In the genomic region with DNA sequence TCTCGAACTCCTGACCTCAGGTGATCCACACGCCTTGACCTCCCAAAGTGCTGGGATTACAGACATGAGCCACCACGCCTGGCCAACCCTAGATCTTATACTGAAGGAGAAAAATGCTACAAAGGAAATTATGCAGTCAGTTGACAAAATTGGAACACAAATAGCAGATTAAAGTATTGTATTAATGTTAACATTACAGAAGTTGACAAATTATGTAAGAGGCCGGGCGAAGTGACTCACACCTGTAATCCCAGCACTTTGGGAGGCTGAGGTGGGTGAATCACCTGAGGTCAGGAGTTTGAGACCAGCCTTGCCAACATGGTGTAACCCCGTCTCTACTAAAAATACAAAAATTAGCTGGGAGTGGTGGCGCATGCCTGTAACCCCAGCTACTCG, we compare ENCODE assay signal across 8 cellular contexts. TPM values are rescaled to one million over a fixed set of nuclear protein-coding genes. Genes with fewer than 3 reads are reported as not detected.
DNase-seq lines count a peak whose midpoint lies in the region; ATAC-seq, FAIRE-seq and TF ChIP-seq lines count a peak whose summit lies in the region.
"Not testable (repeated sequence)": the region's sequence is repeated elsewhere in the genome, so short reads cannot be mapped to it uniquely, and the experiment has no call there.

No MANE protein-coding gene starts in this region.

- intact Hi-C loops in CD14-positive monocyte (cut with micrococcal nuclease); PC-3 (cut with micrococcal nuclease); HepG2 (cut with micrococcal nuclease; ENCODE audit: unreplicated experiment); testis (cut with DNase I; ENCODE audit: low total_unique reads): not testable (repeated sequence)
- intact Hi-C loops in mammary epithelial cell (cut with micrococcal nuclease): loop anchor here (5.0 kb wide), 1 partner anchor 72 kb away; no protein-coding TSS in a partner anchor

- TF ChIP-seq EP300 in HepG2 (IDR thresholded peaks at IDR 0.05; ENCODE audit: low read depth in 2 of 2, low read length in 2 of 2); HepG2 (CRISPR knock-in tag; IDR thresholded peaks at IDR 0.05; ENCODE audit: borderline replicate concordance): not testable (repeated sequence)

- H3K36me3 Mint-ChIP-seq in CD14-positive monocyte: not testable (repeated sequence)

- TF ChIP-seq POLR2A in HepG2 (IDR thresholded peaks at IDR 0.05; ENCODE audit: insufficient read depth in 1 of 2, low read depth in 2 of 2, low read length in 2 of 2); testis (IDR thresholded peaks at IDR 0.05): not testable (repeated sequence)

- not testable (repeated sequence) for FAIRE-seq in HepG2 (lab: Jason Lieb, UNC)

- not testable (repeated sequence) for H3K79me2 ChIP-seq in PC-3 (ENCODE audit: low read length); mammary epithelial cell (ENCODE audit: insufficient read depth, low read length); HepG2 (ENCODE audit: insufficient read depth, low read length)

- ATAC-seq in PC-3, HepG2: not testable (repeated sequence)
- ATAC-seq in esophagus mucosa: peak; percentile 45

- H3K27me3 Mint-ChIP-seq in CD14-positive monocyte (ENCODE audit: low read depth in 3 of 3): not testable (repeated sequence)

- H4K20me1 ChIP-seq in PC-3 (ENCODE audit: low read length); mammary epithelial cell (ENCODE audit: insufficient read depth, low read length); HepG2 (ENCODE audit: insufficient read depth, low read length): not testable (repeated sequence)

- not testable (repeated sequence) for H3F3A ChIP-seq in PC-3 (ENCODE audit: low read length, unreplicated experiment)

- POLR2A ChIA-PET in PC-3 (lab: Charles Lee; ENCODE audit: unreplicated experiment): not testable (repeated sequence)
- POLR2A ChIA-PET in HepG2 (lab: Yijun Ruan, JAX): interaction anchor here (0.9 to 2.0 kb wide), 3 partner anchors 10 to 187 kb away, joined by 3 to 9 read pairs (median 5); a partner anchor contains a TSS

- WGBS in mammary epithelial cell (ENCODE audit: low coverage, missing lambda C conversion rate): 59% methylated on average over 8 of the region's 8 CpGs
- WGBS in HepG2 (ENCODE audit: low lambda C conversion rate): 22% methylated on average over 7 of the region's 8 CpGs
- 64 to 65% methylated on average over 8 of the region's 8 CpGs for WGBS in testis, 2 donors

- H3K4me3 ChIP-seq in PC-3 (ENCODE audit: low read length); mammary epithelial cell (replicated peaks in 1 of 3; ENCODE audit: insufficient read depth in 1 of 3, low read depth in 2 of 3, low read length in 3 of 3); HepG2 (replicated peaks in 1 of 3; ENCODE audit: insufficient read depth in 1 of 3, low read depth in 2 of 3, low read length in 3 of 3); testis: not testable (repeated sequence)

- H3K4me3 Mint-ChIP-seq in CD14-positive monocyte: peak overlapping the region in 1 of 2 donors; percentile 80

- DNase-seq in CD14-positive monocyte (ENCODE audit: low spot score); HepG2 (ENCODE audit: low spot score); testis: not testable (repeated sequence)
- DNase-seq in M059J (ENCODE audit: low read depth) (peak; percentile 47), MV-4-11 (lab: John Stamatoyannopoulos, UW) (peak; percentile 57), PC-3 (peak; percentile 43), mammary epithelial cell (peak; percentile 40)

- peaks cover 30% of the 10 kb centered on the region for H3K4me1 Mint-ChIP-seq in CD14-positive monocyte

- H3K36me3 ChIP-seq in PC-3 (ENCODE audit: low read depth, low read length); mammary epithelial cell (ENCODE audit: insufficient read depth, low read length); HepG2 (replicated peaks in 1 of 2; ENCODE audit: control insufficient read depth in 1 of 2, insufficient read depth in 2 of 2, low read length in 2 of 2); testis (ENCODE audit: low read depth, missing control alignments): not testable (repeated sequence)

- BruUV-seq in PC-3 (replicated peaks; lab: Mats Ljungman, UMichigan); mammary epithelial cell (replicated peaks; lab: Mats Ljungman, UMichigan); HepG2 (replicated peaks; lab: Mats Ljungman, UMichigan): not testable (repeated sequence)

- H3K27ac Mint-ChIP-seq in CD14-positive monocyte: peak overlapping the region; percentile 87 to 98 (median 92)

- H3K9ac ChIP-seq in PC-3 (ENCODE audit: low read length); mammary epithelial cell (ENCODE audit: insufficient read depth, low read length); HepG2 (ENCODE audit: insufficient read depth, low read depth, low read length): not testable (repeated sequence)

- H3K27ac ChIP-seq in PC-3 (ENCODE audit: low read length); mammary epithelial cell (ENCODE audit: insufficient read depth, low read depth, low read length); HepG2 (ENCODE audit: extremely low read length, insufficient read depth, low read length): not testable (repeated sequence)
- H3K27ac ChIP-seq in testis: peak overlapping the region; percentile 50 to 74

- H3K9me2 ChIP-seq in PC-3 (replicated peaks; ENCODE audit: low read length): not testable (repeated sequence)

- CTCF ChIA-PET in PC-3 (lab: Charles Lee); mammary epithelial cell (lab: Charles Lee; ENCODE audit: low non-redundant PET); HepG2 (lab: Yijun Ruan, JAX; ENCODE audit: low intra/inter-chr PET ratio, low total read pairs): not testable (repeated sequence)

- H3K9me3 ChIP-seq in PC-3 (ENCODE audit: low read length); mammary epithelial cell (replicated peaks; ENCODE audit: insufficient read depth, low read length); HepG2 (ENCODE audit: low read length); testis: not testable (repeated sequence)

- H3K4me2 ChIP-seq in PC-3 (ENCODE audit: low read length); mammary epithelial cell (ENCODE audit: insufficient read depth, low read depth, low read length); HepG2 (ENCODE audit: low read depth, low read length): not testable (repeated sequence)

- dilution Hi-C loops in mammary epithelial cell (cut with HindIII; ENCODE audit: low sequenced_read_pairs): not testable (repeated sequence)

- TF ChIP-seq CTCF in CD14-positive monocyte (IDR thresholded peaks at IDR 0.05); PC-3 (conservative IDR thresholded peaks at IDR 0.05; ENCODE audit: low read depth, low read length); mammary epithelial cell (conservative IDR thresholded peaks at IDR 0.05 in 1 of 2, IDR thresholded peaks at IDR 0.05 in 1 of 2; ENCODE audit: extremely low read depth in 1 of 2, insufficient read depth in 1 of 2, low read depth in 1 of 2, low read length in 2 of 2); HepG2 (CRISPR knock-in tag; IDR thresholded peaks at IDR 0.05); testis (IDR thresholded peaks at IDR 0.05): not testable (repeated sequence)

- TF ChIP-seq RAD21 in HepG2 (CRISPR knock-in tag; IDR thresholded peaks at IDR 0.05): not testable (repeated sequence)

- in situ Hi-C loops in mammary epithelial cell (cut with MboI; ENCODE audit: low sequenced_read_pairs in 2 of 2); HepG2 (cut with HindIII; ENCODE audit: extremely low pct_ligation_motif_present, low pct_unique_long_range_greater_than_20kb): not testable (repeated sequence)

- H3K4me1 ChIP-seq in PC-3 (ENCODE audit: insufficient read depth, low read length); mammary epithelial cell (ENCODE audit: insufficient read depth, low read length); testis: not testable (repeated sequence)
- peaks cover 22% of the 10 kb centered on the region for H3K4me1 ChIP-seq in HepG2 (ENCODE audit: insufficient read depth, low read length)

- H3K9me3 Mint-ChIP-seq in CD14-positive monocyte: not testable (repeated sequence)

- not testable (repeated sequence) for H2AFZ ChIP-seq in PC-3 (ENCODE audit: low read length); mammary epithelial cell (ENCODE audit: low read depth, low read length); HepG2 (ENCODE audit: low read length)

- H3K27me3 ChIP-seq in PC-3 (ENCODE audit: low read length); mammary epithelial cell (ENCODE audit: insufficient read depth, low read length); HepG2 (ENCODE audit: control insufficient read depth in 1 of 2, insufficient read depth in 2 of 2, low read length in 2 of 2); testis: not testable (repeated sequence)

RNA-seq across cellular contexts. Expression of a gene that starts 21.0 kb away (rescaled TPM):
- polyA plus RNA-seq in CD14-positive monocyte: 10 to 100 TPM; 59.8 to 72.7 TPM
- total RNA-seq in M059J (2014; rRNA removed; shearing (Covaris generic)): 501 and 579 TPM in 2 replicates
- 335 and 338 TPM in 2 replicates for total RNA-seq in PC-3 (2014; rRNA removed)
- 100 to 1,000 TPM; 118 to 285 TPM for total RNA-seq in mammary epithelial cell
- polyA plus RNA-seq in mammary epithelial cell: 124 TPM
- polyA minus RNA-seq in mammary epithelial cell: 52.9 TPM
- 213 TPM for total RNA-seq in esophagus mucosa
- 286 and 355 TPM in 2 replicates for total RNA-seq in HepG2 (2016; rRNA removed; fragmentation: Illumina TruSeq; extraction: Trizol)
- 200 and 237 TPM in 2 replicates for total RNA-seq in HepG2 (2016; cell fraction: cytosol; rRNA removed; fragmentation: Illumina TruSeq; extraction: Trizol; ENCODE audit: low read depth)
- total RNA-seq in HepG2 (2016; cell fraction: insoluble cytoplasmic fraction; rRNA removed; fragmentation: Illumina TruSeq; extraction: Trizol): 276 and 350 TPM in 2 replicates
- 380 and 392 TPM in 2 replicates for total RNA-seq in HepG2 (2016; cell fraction: membrane; rRNA removed; fragmentation: Illumina TruSeq; extraction: Trizol)
- 162 and 177 TPM in 2 replicates for total RNA-seq in HepG2 (2016; cell fraction: nucleus; rRNA removed; fragmentation: Illumina TruSeq; extraction: Trizol)
- polyA plus RNA-seq in HepG2 (2011; rRNA removed): 69.2 and 104 TPM in 2 replicates
- polyA plus RNA-seq in HepG2 (2011; cell fraction: cytosol; rRNA removed): 42.7 and 59.4 TPM in 2 replicates
- 60.7 and 86.6 TPM in 2 replicates for polyA plus RNA-seq in HepG2 (2011; cell fraction: nucleus; rRNA removed)
- polyA plus RNA-seq in HepG2 (2012): 128 and 194 TPM in 2 replicates
- polyA plus RNA-seq in HepG2 (2016; cell fraction: cytosol; fragmentation: Illumina TruSeq; extraction: Trizol; ENCODE audit: low read depth): 295 and 368 TPM in 2 replicates
- polyA plus RNA-seq in HepG2 (2016; cell fraction: insoluble cytoplasmic fraction; fragmentation: Illumina TruSeq; extraction: Trizol; ENCODE audit: low read depth): 469 and 491 TPM in 2 replicates
- 426 and 487 TPM in 2 replicates for polyA plus RNA-seq in HepG2 (2016; cell fraction: membrane; fragmentation: Illumina TruSeq; extraction: Trizol; ENCODE audit: low read depth)
- polyA plus RNA-seq in HepG2 (2016; cell fraction: nucleus; fragmentation: Illumina TruSeq; extraction: Trizol; ENCODE audit: insufficient read depth, low read depth): 344 and 363 TPM in 2 replicates
- polyA minus RNA-seq in HepG2 (2011; rRNA and poly(A)+ RNA removed; ENCODE audit: low replicate concordance): 17.4 and 49.8 TPM in 2 replicates
- 42.5 and 49.1 TPM in 2 replicates for polyA minus RNA-seq in HepG2 (2011; cell fraction: cytosol; rRNA and poly(A)+ RNA removed)
- polyA minus RNA-seq in HepG2 (2011; cell fraction: nucleus; rRNA and poly(A)+ RNA removed): 49.1 and 49.8 TPM in 2 replicates
- 100 to 1,000 TPM; 162 to 177 TPM for total RNA-seq in testis
- 203 TPM for polyA plus RNA-seq in testis (ENCODE audit: insufficient read depth, low read depth, low replicate concordance)

RNA-seq across cellular contexts. Expression of a gene that starts 56.5 kb away (rescaled TPM):
- polyA plus RNA-seq in CD14-positive monocyte (10 to 100 TPM; 12.7 to 16.8 TPM), mammary epithelial cell (6.5 TPM), HepG2 (2011; rRNA removed) (11.4 and 13.9 TPM in 2 replicates), testis (ENCODE audit: insufficient read depth, low read depth, low replicate concordance) (32.8 TPM)
- total RNA-seq in M059J (2014; rRNA removed; shearing (Covaris generic)): 27.8 and 39.5 TPM in 2 replicates
- total RNA-seq in PC-3 (2014; rRNA removed) (25.1 and 29.3 TPM in 2 replicates), mammary epithelial cell (10 to 100 TPM; 29.2 to 60.0 TPM), esophagus mucosa (20.5 TPM), HepG2 (2016; rRNA removed; fragmentation: Illumina TruSeq; extraction: Trizol) (28.0 and 28.7 TPM in 2 replicates), testis (100 to 1,000 TPM; 102 to 123 TPM)
- polyA minus RNA-seq in mammary epithelial cell: 36.1 TPM
- 30.7 and 33.0 TPM in 2 replicates for total RNA-seq in HepG2 (2016; cell fraction: cytosol; rRNA removed; fragmentation: Illumina TruSeq; extraction: Trizol; ENCODE audit: low read depth)
- total RNA-seq in HepG2 (2016; cell fraction: insoluble cytoplasmic fraction; rRNA removed; fragmentation: Illumina TruSeq; extraction: Trizol): 28.3 TPM in 2 replicates
- total RNA-seq in HepG2 (2016; cell fraction: membrane; rRNA removed; fragmentation: Illumina TruSeq; extraction: Trizol): 24.7 and 28.2 TPM in 2 replicates
- total RNA-seq in HepG2 (2016; cell fraction: nucleus; rRNA removed; fragmentation: Illumina TruSeq; extraction: Trizol): 61.1 and 61.3 TPM in 2 replicates
- 5.1 and 8.1 TPM in 2 replicates for polyA plus RNA-seq in HepG2 (2011; cell fraction: cytosol; rRNA removed)
- polyA plus RNA-seq in HepG2 (2011; cell fraction: nucleus; rRNA removed): 14.0 and 19.1 TPM in 2 replicates
- polyA plus RNA-seq in HepG2 (2012): 13.5 and 18.9 TPM in 2 replicates
- 3.9 and 4.4 TPM in 2 replicates for polyA plus RNA-seq in HepG2 (2016; cell fraction: cytosol; fragmentation: Illumina TruSeq; extraction: Trizol; ENCODE audit: low read depth)
- polyA plus RNA-seq in HepG2 (2016; cell fraction: insoluble cytoplasmic fraction; fragmentation: Illumina TruSeq; extraction: Trizol; ENCODE audit: low read depth): 12.7 and 14.4 TPM in 2 replicates
- polyA plus RNA-seq in HepG2 (2016; cell fraction: membrane; fragmentation: Illumina TruSeq; extraction: Trizol; ENCODE audit: low read depth): 8.7 TPM in 2 replicates
- 27.5 and 27.9 TPM in 2 replicates for polyA plus RNA-seq in HepG2 (2016; cell fraction: nucleus; fragmentation: Illumina TruSeq; extraction: Trizol; ENCODE audit: insufficient read depth, low read depth)
- polyA minus RNA-seq in HepG2 (2011; rRNA and poly(A)+ RNA removed; ENCODE audit: low replicate concordance): 24.1 and 32.5 TPM in 2 replicates
- 26.4 and 29.3 TPM in 2 replicates for polyA minus RNA-seq in HepG2 (2011; cell fraction: cytosol; rRNA and poly(A)+ RNA removed)
- polyA minus RNA-seq in HepG2 (2011; cell fraction: nucleus; rRNA and poly(A)+ RNA removed): 204 and 216 TPM in 2 replicates
